In the genomic region with DNA sequence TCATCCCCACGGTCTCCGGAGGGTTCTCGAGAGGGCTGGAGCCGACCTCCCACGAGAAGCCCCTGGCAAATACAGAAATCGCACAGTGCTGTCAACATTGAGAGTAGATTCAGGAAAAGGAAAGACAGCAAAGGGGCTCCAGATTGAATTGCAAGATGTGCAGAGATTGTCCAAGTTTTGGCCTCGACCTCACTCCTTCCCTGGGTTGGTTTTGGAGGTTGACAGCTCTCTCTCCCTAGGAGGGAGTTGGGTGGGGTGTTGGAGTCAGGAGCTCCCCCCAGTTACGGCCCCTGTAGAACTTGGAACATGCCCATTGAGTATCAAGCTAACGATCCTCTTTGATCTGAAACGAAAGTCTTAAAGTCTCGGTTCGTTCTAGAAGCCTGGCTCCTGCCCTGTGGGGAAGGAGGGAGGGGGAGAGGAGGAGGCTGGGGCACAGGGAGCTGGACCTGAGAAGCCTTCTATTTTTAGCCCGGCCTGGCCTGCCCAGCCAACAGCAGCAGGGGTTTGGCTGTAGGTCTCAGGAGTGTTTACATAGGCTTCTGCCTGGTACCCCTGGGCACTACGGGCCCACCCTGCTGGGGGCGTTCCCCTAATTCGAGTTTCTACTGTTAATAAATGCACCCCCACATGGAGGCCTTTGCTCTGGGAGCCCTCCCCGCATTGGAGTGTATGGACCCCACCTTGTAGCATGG, we compare ENCODE assay signal across 9 cellular contexts. TPM values are rescaled to one million over a fixed set of nuclear protein-coding genes. Genes with fewer than 3 reads are reported as not detected.
DNase-seq lines count a peak whose midpoint lies in the region; ATAC-seq and TF ChIP-seq lines count a peak whose summit lies in the region.
"Had no signal": no experiment of that assay in that cellular context is flagged by ENCODE, and none has a peak within 500 bp of the region (broad histone marks: within the 10 kb centered on the region; RNA-seq: fewer than 3 reads in every experiment).

No MANE protein-coding gene starts in this region.

- H3K4me3 ChIP-seq in WERI-Rb-1 (ENCODE audit: low read depth, low read length) (peak overlapping the region; percentile 46), parathyroid adenoma (ENCODE audit: low read depth, low read length) (peak overlapping the region; percentile 57)

- peaks cover 11% of the 10 kb centered on the region for H3K4me1 ChIP-seq in parathyroid adenoma

- H2AFZ ChIP-seq in parathyroid adenoma, result peak overlapping the region; percentile 96

- H3K27ac ChIP-seq in WERI-Rb-1 (no peak overlapping the region), parathyroid adenoma (peak overlapping the region; percentile 75)

- H3K9me3 ChIP-seq in WERI-Rb-1 (ENCODE audit: severe bottlenecking) (no peaks in the 10 kb centered on the region), parathyroid adenoma (ENCODE audit: control insufficient read depth, low read length) (no peaks in the 10 kb centered on the region)

- TF ChIP-seq CTCF in WERI-Rb-1 (IDR thresholded peaks at IDR 0.05; ENCODE audit: low read depth, low read length) (no peak), parathyroid adenoma (IDR thresholded peaks at IDR 0.05) (no peak)

- H3K36me3 ChIP-seq in WERI-Rb-1, result no peaks in the 10 kb centered on the region
- H3K36me3 ChIP-seq in parathyroid adenoma (ENCODE audit: control insufficient read depth, insufficient read depth, low read length), result no peaks in the 10 kb centered on the region

- intact Hi-C loops in left cardiac atrium (cut with DNase I), result no loop called here

- peaks cover 5% of the 10 kb centered on the region for H3K27me3 ChIP-seq in WERI-Rb-1 (ENCODE audit: insufficient read depth, low read depth, severe bottlenecking)
- no peaks in the 10 kb centered on the region for H3K27me3 ChIP-seq in parathyroid adenoma (ENCODE audit: control insufficient read depth, insufficient read depth, low read length)

- peak overlapping the region; percentile 87 for H3K4me2 ChIP-seq in parathyroid adenoma (ENCODE audit: low read length)

- no peaks in the 10 kb centered on the region for H3K79me2 ChIP-seq in parathyroid adenoma

- H3K9ac ChIP-seq in parathyroid adenoma, result peak overlapping the region; percentile 28

- ATAC-seq in left cardiac atrium, result peak; percentile 86 to 89
- no peak for ATAC-seq in HG02588 (IDR thresholded peaks at IDR 0.05; ENCODE audit: unreplicated experiment)

- DNase-seq in COLO668 (lab: John Stamatoyannopoulos, UW; ENCODE audit: unreplicated experiment), result peak; percentile 1
- peak; percentile 31 for DNase-seq in WERI-Rb-1
- DNase-seq in left cardiac atrium, result no peak
- no peak for DNase-seq in stimulated activated naive CD4-positive, alpha-beta T cell treated with Interleukin-2 at 50 U/mL for 16 hours (lab: John Stamatoyannopoulos, UW)
- no peak for DNase-seq in HPDE6-E6E7 (ENCODE audit: extremely low spot score)
- DNase-seq in activated CD4-positive, alpha-beta T cell treated with anti-CD3 and anti-CD28 coated beads for 48 hours, result no peak

RNA-seq across cellular contexts. Expression of gene KY, which starts 0.7 kb away (rescaled TPM):
- total RNA-seq in left cardiac atrium, result under 1 TPM in 1 of 2 donors, not detected in 1; 0.21 TPM
- total RNA-seq: lung microvascular endothelial cell had no signal

Comparison
In these comparisons a context has a peak if more than half of its experiments do, and no peak if none do; other contexts are left out.
1. DNase-seq: peak in COLO668 (single experiment) and WERI-Rb-1 (single experiment); none in left cardiac atrium (single experiment), stimulated activated naive CD4-positive, alpha-beta T cell treated with Interleukin-2 at 50 U/mL for 16 hours (single experiment), HPDE6-E6E7 (single experiment) and activated CD4-positive, alpha-beta T cell treated with anti-CD3 and anti-CD28 coated beads for 48 hours (single experiment).